Comparison of ENCODE assay signal across 2 cellular contexts in the genomic region with DNA sequence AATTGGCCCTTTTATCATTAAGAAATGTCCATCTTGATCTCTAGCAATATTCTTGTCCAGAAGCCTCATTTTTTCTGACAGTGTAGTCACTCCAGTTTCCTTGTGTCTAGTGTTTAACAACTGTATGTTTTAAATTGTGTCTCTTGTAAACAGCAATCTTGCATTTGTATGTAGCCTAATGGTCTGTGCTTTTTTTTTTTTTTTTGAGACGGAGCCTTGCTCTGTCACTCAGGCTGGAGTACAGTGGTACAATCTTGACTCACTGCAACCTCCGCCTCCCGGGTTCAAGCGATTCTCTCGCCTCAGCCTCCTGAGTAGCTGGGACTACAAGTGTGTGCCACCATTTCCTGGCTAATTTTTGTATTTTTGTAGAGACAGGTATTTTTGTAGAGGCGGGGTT. TPM values are rescaled to one million over a fixed set of nuclear protein-coding genes. Genes with fewer than 3 reads are reported as not detected.
"Had no signal": no experiment of that assay in that cellular context is flagged by ENCODE, and none has a peak within 500 bp of the region (broad histone marks: within the 10 kb centered on the region; RNA-seq: fewer than 3 reads in every experiment).

No MANE protein-coding gene starts in this region.

RNA-seq across cellular contexts. Expression of a gene that starts 2.6 kb away (rescaled TPM):
- total RNA-seq: Peyer's patch had no signal
- polyA plus RNA-seq: adrenal gland had no signal
